In genomic region chr5:65037845-65038815, GRCh38 we compare ENCODE assay signal across 8 cellular contexts.
DNase-seq lines count a peak whose midpoint lies in the region; ATAC-seq and TF ChIP-seq lines count a peak whose summit lies in the region.

No MANE protein-coding gene starts in this region.

- no peak for TF ChIP-seq POLR2A in adrenal gland (IDR thresholded peaks at IDR 0.05)

- WGBS in adrenal gland, 4 donors = 74 to 79% (median 76%) methylated on average over 9 of the region's 9 CpGs

- H3K9me2 ChIP-seq in OCI-LY1 (ENCODE audit: low read depth, low read length) = no peaks in the 10 kb centered on the region

- H4K20me1 ChIP-seq in OCI-LY1 (ENCODE audit: insufficient read depth, low read length) = no peaks in the 10 kb centered on the region

- ATAC-seq in stimulated activated effector memory CD8-positive, alpha-beta T cell treated with anti-CD3 and anti-CD28 coated beads, Interleukin-12 subunit alpha, Interleukin-12 subunit beta, amount 100 ng/mL, for 72 hours = no peak
- ATAC-seq in HG03521 (IDR thresholded peaks at IDR 0.05; ENCODE audit: unreplicated experiment) = no peak

- H3K4me3 Mint-ChIP-seq in activated CD4-positive, alpha-beta T cell treated with anti-CD3 and anti-CD28 coated beads, Interleukin-2, amount 10 ng/mL, durations not matched to agents 7 days and 5 days = no peak overlapping the region
- H3K4me3 Mint-ChIP-seq in stimulated activated effector memory CD8-positive, alpha-beta T cell treated with anti-CD3 and anti-CD28 coated beads, Interleukin-12 subunit alpha, Interleukin-12 subunit beta, amount 100 ng/mL, for 72 hours = peak overlapping the region; percentile 66

- POLR2A ChIA-PET in activated CD4-positive, alpha-beta T cell treated with anti-CD3 and anti-CD28 coated beads, Interleukin-2, amount 10 ng/mL, durations not matched to agents 7 days and 5 days (lab: Charles Lee) = no interaction called here

- H3K27ac ChIP-seq in OCI-LY1 (ENCODE audit: low read depth, low read length, poor library complexity, severe bottlenecking) = peak overlapping the region; percentile 89
- peak overlapping the region in 1 of 5 donors; percentile 42 for H3K27ac ChIP-seq in adrenal gland

- H3K4me2 ChIP-seq in OCI-LY1 (ENCODE audit: low read length) = 0 out of 2 replicates have a peak overlapping the region, but pooled peaks have one; percentile 15

- H3F3A ChIP-seq in OCI-LY1 (ENCODE audit: insufficient read depth, low read length) = 0 out of 2 replicates have a peak, but pooled peaks cover 3% of the 10 kb centered on the region

- H3K4me3 ChIP-seq in OCI-LY1 (ENCODE audit: low read depth, low read length, poor library complexity, severe bottlenecking) = no peak overlapping the region
- no peak overlapping the region for H3K4me3 ChIP-seq in fibroblast of mammary gland (ENCODE audit: control insufficient read depth, low read depth, low read length)
- H3K4me3 ChIP-seq in adrenal gland = no peak overlapping the region

- no peaks in the 10 kb centered on the region for H3K79me2 ChIP-seq in OCI-LY1 (ENCODE audit: insufficient read depth, low read length)

- H3K4me1 ChIP-seq in OCI-LY1 (ENCODE audit: insufficient read depth, low read length, severe bottlenecking) = peaks cover 57% of the 10 kb centered on the region
- peaks cover 0 to 7% of the 10 kb centered on the region in 2 donors for H3K4me1 ChIP-seq in adrenal gland (replicated peaks in 1 of 2)

- no peak overlapping the region for H2AFZ ChIP-seq in OCI-LY1 (ENCODE audit: low read length)

- H3K36me3 ChIP-seq in OCI-LY1 (ENCODE audit: insufficient read depth, low read length) (no peaks in the 10 kb centered on the region), adrenal gland (replicated peaks in 1 of 2) (no peaks in the 10 kb centered on the region)

- H3K4me1 Mint-ChIP-seq in activated CD4-positive, alpha-beta T cell treated with anti-CD3 and anti-CD28 coated beads, Interleukin-2, amount 10 ng/mL, durations not matched to agents 7 days and 5 days = peaks cover 30% of the 10 kb centered on the region
- H3K4me1 Mint-ChIP-seq in stimulated activated effector memory CD8-positive, alpha-beta T cell treated with anti-CD3 and anti-CD28 coated beads, Interleukin-12 subunit alpha, Interleukin-12 subunit beta, amount 100 ng/mL, for 72 hours = peaks cover 33% of the 10 kb centered on the region

- H3K27ac Mint-ChIP-seq in activated CD4-positive, alpha-beta T cell treated with anti-CD3 and anti-CD28 coated beads, Interleukin-2, amount 10 ng/mL, durations not matched to agents 7 days and 5 days = no peak overlapping the region
- H3K27ac Mint-ChIP-seq in stimulated activated effector memory CD8-positive, alpha-beta T cell treated with anti-CD3 and anti-CD28 coated beads, Interleukin-12 subunit alpha, Interleukin-12 subunit beta, amount 100 ng/mL, for 72 hours = peak overlapping the region; percentile 94

- H3K36me3 Mint-ChIP-seq in activated CD4-positive, alpha-beta T cell treated with anti-CD3 and anti-CD28 coated beads, Interleukin-2, amount 10 ng/mL, durations not matched to agents 7 days and 5 days (ENCODE audit: low read depth) = peaks cover 2% of the 10 kb centered on the region
- peaks cover 13% of the 10 kb centered on the region for H3K36me3 Mint-ChIP-seq in stimulated activated effector memory CD8-positive, alpha-beta T cell treated with anti-CD3 and anti-CD28 coated beads, Interleukin-12 subunit alpha, Interleukin-12 subunit beta, amount 100 ng/mL, for 72 hours

- peak; percentile 82 for TF ChIP-seq CTCF in OCI-LY1 (IDR thresholded peaks at IDR 0.05; ENCODE audit: low read length)
- peak; percentile 32 for TF ChIP-seq CTCF in fibroblast of mammary gland (conservative IDR thresholded peaks at IDR 0.05; ENCODE audit: control insufficient read depth, insufficient read depth, low read depth, low read length)
- peak in 3 of 6 experiments; percentile 22 to 29 (median 26) for TF ChIP-seq CTCF in adrenal gland (IDR thresholded peaks at IDR 0.05)

- H3K9ac ChIP-seq in OCI-LY1 (ENCODE audit: low read length) = no peak overlapping the region

- no peaks in the 10 kb centered on the region for H3K27me3 ChIP-seq in OCI-LY1 (ENCODE audit: insufficient read depth, low read length)
- H3K27me3 ChIP-seq in adrenal gland = no peaks in the 10 kb centered on the region

- intact Hi-C loops in adrenal gland (cut with DNase I) = no loop called here

- CTCF ChIA-PET in activated CD4-positive, alpha-beta T cell treated with anti-CD3 and anti-CD28 coated beads, Interleukin-2, amount 10 ng/mL, durations not matched to agents 7 days and 5 days (lab: Charles Lee) = no interaction called here

- H3K9me3 ChIP-seq in OCI-LY1 (ENCODE audit: low read length) (no peaks in the 10 kb centered on the region), adrenal gland (replicated peaks in 1 of 3) (no peaks in the 10 kb centered on the region)

- no peaks in the 10 kb centered on the region for H3K27me3 Mint-ChIP-seq in activated CD4-positive, alpha-beta T cell treated with anti-CD3 and anti-CD28 coated beads, Interleukin-2, amount 10 ng/mL, durations not matched to agents 7 days and 5 days

- no peaks in the 10 kb centered on the region for H3K9me3 Mint-ChIP-seq in activated CD4-positive, alpha-beta T cell treated with anti-CD3 and anti-CD28 coated beads, Interleukin-2, amount 10 ng/mL, durations not matched to agents 7 days and 5 days
- no peaks in the 10 kb centered on the region for H3K9me3 Mint-ChIP-seq in stimulated activated effector memory CD8-positive, alpha-beta T cell treated with anti-CD3 and anti-CD28 coated beads, Interleukin-12 subunit alpha, Interleukin-12 subunit beta, amount 100 ng/mL, for 72 hours

- DNase-seq in activated CD4-positive, alpha-beta T cell treated with anti-CD3 and anti-CD28 coated beads, Interleukin-2, amount 10 ng/mL, durations not matched to agents 7 days and 5 days = peak; percentile 9
- DNase-seq in activated CD4-positive, alpha-beta T cell treated with anti-CD3 and anti-CD28 coated beads, Interleukin-2, amount 50 U/mL, for 48 hours = no peak
- DNase-seq in fibroblast of mammary gland (ENCODE audit: low read depth) (no peak), adrenal gland (no peak), hippocampal formation (lab: John Stamatoyannopoulos, UW) (no peak)
- DNase-seq in stimulated activated effector memory CD8-positive, alpha-beta T cell treated with anti-CD3 and anti-CD28 coated beads, Interleukin-12 subunit alpha, Interleukin-12 subunit beta, amount 100 ng/mL, for 72 hours (ENCODE audit: low spot score in 2 of 2) = no peak
